Comparison of ENCODE assay signal across 9 cellular contexts in genomic region chr12:31966558-31967205, GRCh38. TPM values are rescaled to one million over a fixed set of nuclear protein-coding genes. Genes with fewer than 3 reads are reported as not detected.
DNase-seq lines count a peak whose midpoint lies in the region; ATAC-seq and TF ChIP-seq lines count a peak whose summit lies in the region.
"Had no signal": no experiment of that assay in that cellular context is flagged by ENCODE, and none has a peak within 500 bp of the region (broad histone marks: within the 10 kb centered on the region; RNA-seq: fewer than 3 reads in every experiment).

No MANE protein-coding gene starts in this region.

- H3K36me3 Mint-ChIP-seq in MCF 10A (ENCODE audit: insufficient read depth, unreplicated experiment) (peaks cover 23% of the 10 kb centered on the region), type B pancreatic cell (peaks cover 81% of the 10 kb centered on the region)
- H3K36me3 Mint-ChIP-seq in activated naive CD8-positive, alpha-beta T cell treated with anti-CD3 and anti-CD28 coated beads, Interleukin-2, amount 10 ng/mL, durations not matched to agents 7 days and 5 days, result peaks cover 75% of the 10 kb centered on the region

- H3K9me3 ChIP-seq in breast epithelium, result no peaks in the 10 kb centered on the region
- no peaks in the 10 kb centered on the region for H3K9me3 ChIP-seq in right lobe of liver
- H3K9me3 ChIP-seq in ascending aorta, result no peaks in the 10 kb centered on the region

- H3K9me3 Mint-ChIP-seq in MCF 10A (ENCODE audit: unreplicated experiment) (no peaks in the 10 kb centered on the region), type B pancreatic cell (peaks cover 23% of the 10 kb centered on the region)
- peaks cover 12% of the 10 kb centered on the region for H3K9me3 Mint-ChIP-seq in activated naive CD8-positive, alpha-beta T cell treated with anti-CD3 and anti-CD28 coated beads, Interleukin-2, amount 10 ng/mL, durations not matched to agents 7 days and 5 days

- intact Hi-C loops in breast epithelium (cut with DNase I; ENCODE audit: low total_unique reads), result loop anchor here (5.0 kb wide), 1 partner anchor 951 kb away; no protein-coding TSS in a partner anchor
- intact Hi-C loops in MCF 10A (cut with micrococcal nuclease), result no loop called here
- intact Hi-C loops in right lobe of liver (cut with DNase I), result no loop called here
- intact Hi-C loops in ascending aorta (cut with DNase I), result no loop called here

- DNase-seq in breast epithelium (ENCODE audit: low spot score in 2 of 2) (no peak), MCF 10A (ENCODE audit: unreplicated experiment) (no peak), right lobe of liver (no peak), type B pancreatic cell (ENCODE audit: extremely low spot score, unreplicated experiment) (no peak), ascending aorta (ENCODE audit: low spot score in 2 of 2) (no peak), NCI-H187 (lab: John Stamatoyannopoulos, UW) (no peak)
- DNase-seq in activated naive CD8-positive, alpha-beta T cell treated with anti-CD3 and anti-CD28 coated beads, Interleukin-2, amount 10 ng/mL, durations not matched to agents 7 days and 5 days, result no peak

- POLR2A ChIA-PET in MCF 10A (lab: Yijun Ruan, JAX), result no interaction called here
- POLR2A ChIA-PET in activated naive CD8-positive, alpha-beta T cell treated with anti-CD3 and anti-CD28 coated beads, Interleukin-2, amount 10 ng/mL, durations not matched to agents 7 days and 5 days (lab: Charles Lee), result interaction anchor here (0.5 to 1.8 kb wide), 9 partner anchors 9 to 625 kb away, joined by 3 to 6 read pairs (median 3); partner anchors contain the start of gene AMN1

- ATAC-seq in activated naive CD8-positive, alpha-beta T cell treated with anti-CD3 and anti-CD28 coated beads, Interleukin-2, amount 10 ng/mL, durations not matched to agents 7 days and 5 days (ENCODE audit: low read depth), result peak; percentile 15
- ATAC-seq in right lobe of liver (peak; percentile 69 to 82 (median 78)), HG02884 (IDR thresholded peaks at IDR 0.05; ENCODE audit: unreplicated experiment) (no peak)

- H3K27me3 Mint-ChIP-seq in MCF 10A (ENCODE audit: insufficient read depth, unreplicated experiment), result no peaks in the 10 kb centered on the region
- no peaks in the 10 kb centered on the region for H3K27me3 Mint-ChIP-seq in activated naive CD8-positive, alpha-beta T cell treated with anti-CD3 and anti-CD28 coated beads, Interleukin-2, amount 10 ng/mL, durations not matched to agents 7 days and 5 days
- H3K27me3 Mint-ChIP-seq in type B pancreatic cell, result no peaks in the 10 kb centered on the region

- H3K4me3 ChIP-seq in breast epithelium (peak overlapping the region in 1 of 3 donors; percentile 24), right lobe of liver (no peak overlapping the region), ascending aorta (no peak overlapping the region)

- TF ChIP-seq CTCF in breast epithelium (IDR thresholded peaks at IDR 0.05) (no peak), MCF 10A (IDR thresholded peaks at IDR 0.05; ENCODE audit: unreplicated experiment) (no peak), right lobe of liver (IDR thresholded peaks at IDR 0.05) (no peak), type B pancreatic cell (conservative IDR thresholded peaks at IDR 0.05) (no peak), ascending aorta (IDR thresholded peaks at IDR 0.05) (no peak)

- TF ChIP-seq POLR2A in breast epithelium (IDR thresholded peaks at IDR 0.05) (no peak), right lobe of liver (IDR thresholded peaks at IDR 0.05) (peak; percentile 36)

- 33% methylated on average over 5 of the region's 5 CpGs for WGBS in right lobe of liver (ENCODE audit: insufficient coverage, low coverage, low lambda C conversion rate, missing lambda C conversion rate)

- H3K36me3 ChIP-seq in breast epithelium (no peaks in the 10 kb centered on the region), right lobe of liver (peaks cover 0 to 34% (median 13%) of the 10 kb centered on the region in 4 donors), ascending aorta (peaks cover 14 to 38% of the 10 kb centered on the region in 2 donors)

- BruUV-seq in MCF 10A (replicated peaks; lab: Mats Ljungman, UMichigan), result no TSS peak

- peak overlapping the region; percentile 21 to 70 for H3K27ac ChIP-seq in breast epithelium
- H3K27ac ChIP-seq in right lobe of liver, result peak overlapping the region; percentile 34 to 42 (median 42)
- peak overlapping the region in 1 of 2 donors; percentile 27 for H3K27ac ChIP-seq in ascending aorta
- H3K27ac ChIP-seq: BLaER1 treated with 17β-estradiol and CSF1 and Interleukin-3, amounts not matched to agents 10 nM and 100 nM had no signal

- no peaks in the 10 kb centered on the region for H3K27me3 ChIP-seq in breast epithelium
- H3K27me3 ChIP-seq in right lobe of liver, result no peaks in the 10 kb centered on the region
- H3K27me3 ChIP-seq in ascending aorta, result no peaks in the 10 kb centered on the region
- H3K27me3 ChIP-seq: BLaER1 treated with 17β-estradiol and CSF1 and Interleukin-3, amounts not matched to agents 10 nM and 100 nM had no signal

- H3K4me1 Mint-ChIP-seq in MCF 10A (ENCODE audit: insufficient read depth, unreplicated experiment) (peaks cover 7% of the 10 kb centered on the region), type B pancreatic cell (ENCODE audit: unreplicated experiment) (peaks cover 11% of the 10 kb centered on the region)
- H3K4me1 Mint-ChIP-seq in activated naive CD8-positive, alpha-beta T cell treated with anti-CD3 and anti-CD28 coated beads, Interleukin-2, amount 10 ng/mL, durations not matched to agents 7 days and 5 days, result peaks cover 66% of the 10 kb centered on the region

- H3K27ac Mint-ChIP-seq in MCF 10A (ENCODE audit: low read depth, unreplicated experiment) (no peak overlapping the region), type B pancreatic cell (peak overlapping the region; percentile 34)
- peak overlapping the region; percentile 83 for H3K27ac Mint-ChIP-seq in activated naive CD8-positive, alpha-beta T cell treated with anti-CD3 and anti-CD28 coated beads, Interleukin-2, amount 10 ng/mL, durations not matched to agents 7 days and 5 days

- CTCF ChIA-PET in MCF 10A (lab: Yijun Ruan, JAX), result interaction anchor here (0.6 to 1.3 kb wide), 3 partner anchors 11 to 346 kb away, joined by 3 to 4 read pairs (median 3); no protein-coding TSS in a partner anchor

- H3K4me3 Mint-ChIP-seq in MCF 10A (ENCODE audit: unreplicated experiment), result no peak overlapping the region
- peak overlapping the region; percentile 80 for H3K4me3 Mint-ChIP-seq in activated naive CD8-positive, alpha-beta T cell treated with anti-CD3 and anti-CD28 coated beads, Interleukin-2, amount 10 ng/mL, durations not matched to agents 7 days and 5 days
- peak overlapping the region; percentile 8 for H3K4me3 Mint-ChIP-seq in type B pancreatic cell

- H3K4me1 ChIP-seq in breast epithelium, result no peaks in the 10 kb centered on the region
- H3K4me1 ChIP-seq in right lobe of liver, result peaks cover 0 to 42% (median 18%) of the 10 kb centered on the region in 4 donors
- H3K4me1 ChIP-seq in ascending aorta, result peaks cover 2 to 13% of the 10 kb centered on the region in 2 donors

RNA-seq across cellular contexts. Expression of gene RESF1, which starts 7.5 kb away (rescaled TPM):
- total RNA-seq in breast epithelium (100 to 1,000 TPM in 1 of 3 donors, 10 to 100 TPM in 2; 75.0 to 123 (median 99.6) TPM), MCF 10A (2022) (14.7 and 18.7 TPM in 2 replicates), right lobe of liver (10 to 100 TPM; 24.0 to 62.5 (median 42.8) TPM), type B pancreatic cell (ENCODE audit: low replicate concordance) (72.2 and 135 TPM in 2 replicates), ascending aorta (26.0 TPM)
- 100 to 1,000 TPM; 252 to 261 TPM for total RNA-seq in activated naive CD8-positive, alpha-beta T cell treated with anti-CD3 and anti-CD28 coated beads, Interleukin-2, amount 10 ng/mL, durations not matched to agents 7 days and 5 days
